ENCODE assay signal across 1 cellular context in the genomic region with DNA sequence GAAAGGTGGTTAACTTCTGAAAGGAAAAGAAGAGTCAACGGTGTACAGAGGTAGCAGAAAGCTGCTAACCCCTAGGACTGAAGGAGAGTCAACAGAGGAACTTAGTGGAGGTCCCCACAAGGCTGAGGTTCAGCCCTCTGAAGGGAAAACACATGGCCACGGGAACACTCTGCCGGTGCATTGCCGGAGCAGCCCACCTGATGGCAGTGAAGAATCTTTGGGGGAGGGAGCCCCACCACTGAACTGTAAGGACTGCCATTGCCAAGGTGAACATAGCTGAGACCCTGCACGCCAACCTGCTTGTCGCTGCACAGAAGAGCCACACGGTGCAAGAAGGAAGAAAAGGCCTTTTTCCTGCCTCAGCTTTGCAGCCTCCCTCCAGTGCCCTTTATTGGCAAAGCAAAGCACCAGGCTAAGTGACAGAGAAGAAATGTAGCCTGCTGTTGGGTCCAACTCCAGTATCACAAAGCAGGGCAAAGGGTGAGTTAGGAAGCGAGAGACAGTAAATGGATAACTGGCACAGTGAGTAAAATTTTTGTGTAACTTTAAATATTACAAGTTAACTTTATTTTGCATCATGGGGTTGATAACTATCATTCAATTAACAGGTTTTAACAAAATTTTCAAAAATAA.
TF ChIP-seq lines count a peak whose summit lies in the region.

No MANE protein-coding gene starts in this region.

TF ChIP-seq in SK-N-SH, 30 proteins besides CTCF, POLR2A, EP300 and RAD21 (continued from another document):
- TF ChIP-seq, protein P1, sequence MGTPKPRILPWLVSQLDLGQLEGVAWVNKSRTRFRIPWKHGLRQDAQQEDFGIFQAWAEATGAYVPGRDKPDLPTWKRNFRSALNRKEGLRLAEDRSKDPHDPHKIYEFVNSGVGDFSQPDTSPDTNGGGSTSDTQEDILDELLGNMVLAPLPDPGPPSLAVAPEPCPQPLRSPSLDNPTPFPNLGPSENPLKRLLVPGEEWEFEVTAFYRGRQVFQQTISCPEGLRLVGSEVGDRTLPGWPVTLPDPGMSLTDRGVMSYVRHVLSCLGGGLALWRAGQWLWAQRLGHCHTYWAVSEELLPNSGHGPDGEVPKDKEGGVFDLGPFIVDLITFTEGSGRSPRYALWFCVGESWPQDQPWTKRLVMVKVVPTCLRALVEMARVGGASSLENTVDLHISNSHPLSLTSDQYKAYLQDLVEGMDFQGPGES (IDR thresholded peaks at IDR 0.05; ENCODE audit: low read depth, low read length), result no peak
- TF ChIP-seq, protein P2, sequence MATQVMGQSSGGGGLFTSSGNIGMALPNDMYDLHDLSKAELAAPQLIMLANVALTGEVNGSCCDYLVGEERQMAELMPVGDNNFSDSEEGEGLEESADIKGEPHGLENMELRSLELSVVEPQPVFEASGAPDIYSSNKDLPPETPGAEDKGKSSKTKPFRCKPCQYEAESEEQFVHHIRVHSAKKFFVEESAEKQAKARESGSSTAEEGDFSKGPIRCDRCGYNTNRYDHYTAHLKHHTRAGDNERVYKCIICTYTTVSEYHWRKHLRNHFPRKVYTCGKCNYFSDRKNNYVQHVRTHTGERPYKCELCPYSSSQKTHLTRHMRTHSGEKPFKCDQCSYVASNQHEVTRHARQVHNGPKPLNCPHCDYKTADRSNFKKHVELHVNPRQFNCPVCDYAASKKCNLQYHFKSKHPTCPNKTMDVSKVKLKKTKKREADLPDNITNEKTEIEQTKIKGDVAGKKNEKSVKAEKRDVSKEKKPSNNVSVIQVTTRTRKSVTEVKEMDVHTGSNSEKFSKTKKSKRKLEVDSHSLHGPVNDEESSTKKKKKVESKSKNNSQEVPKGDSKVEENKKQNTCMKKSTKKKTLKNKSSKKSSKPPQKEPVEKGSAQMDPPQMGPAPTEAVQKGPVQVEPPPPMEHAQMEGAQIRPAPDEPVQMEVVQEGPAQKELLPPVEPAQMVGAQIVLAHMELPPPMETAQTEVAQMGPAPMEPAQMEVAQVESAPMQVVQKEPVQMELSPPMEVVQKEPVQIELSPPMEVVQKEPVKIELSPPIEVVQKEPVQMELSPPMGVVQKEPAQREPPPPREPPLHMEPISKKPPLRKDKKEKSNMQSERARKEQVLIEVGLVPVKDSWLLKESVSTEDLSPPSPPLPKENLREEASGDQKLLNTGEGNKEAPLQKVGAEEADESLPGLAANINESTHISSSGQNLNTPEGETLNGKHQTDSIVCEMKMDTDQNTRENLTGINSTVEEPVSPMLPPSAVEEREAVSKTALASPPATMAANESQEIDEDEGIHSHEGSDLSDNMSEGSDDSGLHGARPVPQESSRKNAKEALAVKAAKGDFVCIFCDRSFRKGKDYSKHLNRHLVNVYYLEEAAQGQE (IDR thresholded peaks at IDR 0.05; ENCODE audit: low read depth, low read length), result no peak
- TF ChIP-seq EZH2phosphoT487 (IDR thresholded peaks at IDR 0.05; ENCODE audit: borderline replicate concordance, low read depth), result no peak
- TF ChIP-seq RFX5 (IDR thresholded peaks at IDR 0.05; ENCODE audit: low read length), result no peak
- no peak for TF ChIP-seq SMC3 (IDR thresholded peaks at IDR 0.05; ENCODE audit: low read depth, low read length)
- TF ChIP-seq YY1 (IDR thresholded peaks at IDR 0.05; ENCODE audit: low read depth), result no peak
- TF ChIP-seq RCOR1 (IDR thresholded peaks at IDR 0.05; ENCODE audit: low read length), result no peak
- TF ChIP-seq, protein P3, sequence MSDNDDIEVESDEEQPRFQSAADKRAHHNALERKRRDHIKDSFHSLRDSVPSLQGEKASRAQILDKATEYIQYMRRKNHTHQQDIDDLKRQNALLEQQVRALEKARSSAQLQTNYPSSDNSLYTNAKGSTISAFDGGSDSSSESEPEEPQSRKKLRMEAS (IDR thresholded peaks at IDR 0.05; ENCODE audit: low read depth), result no peak
- no peak for TF ChIP-seq FOXJ3 (CRISPR knock-in tag; IDR thresholded peaks at IDR 0.05)
- TF ChIP-seq NRF1 (IDR thresholded peaks at IDR 0.05; ENCODE audit: low read depth, low read length), result no peak
- no peak for TF ChIP-seq FOSL2 (IDR thresholded peaks at IDR 0.05; ENCODE audit: borderline replicate concordance, low read depth)
TF ChIP-seq in SK-N-SH: peak in this region for 0.
